ENCODE assay signal across 8 cellular contexts in the genomic region with DNA sequence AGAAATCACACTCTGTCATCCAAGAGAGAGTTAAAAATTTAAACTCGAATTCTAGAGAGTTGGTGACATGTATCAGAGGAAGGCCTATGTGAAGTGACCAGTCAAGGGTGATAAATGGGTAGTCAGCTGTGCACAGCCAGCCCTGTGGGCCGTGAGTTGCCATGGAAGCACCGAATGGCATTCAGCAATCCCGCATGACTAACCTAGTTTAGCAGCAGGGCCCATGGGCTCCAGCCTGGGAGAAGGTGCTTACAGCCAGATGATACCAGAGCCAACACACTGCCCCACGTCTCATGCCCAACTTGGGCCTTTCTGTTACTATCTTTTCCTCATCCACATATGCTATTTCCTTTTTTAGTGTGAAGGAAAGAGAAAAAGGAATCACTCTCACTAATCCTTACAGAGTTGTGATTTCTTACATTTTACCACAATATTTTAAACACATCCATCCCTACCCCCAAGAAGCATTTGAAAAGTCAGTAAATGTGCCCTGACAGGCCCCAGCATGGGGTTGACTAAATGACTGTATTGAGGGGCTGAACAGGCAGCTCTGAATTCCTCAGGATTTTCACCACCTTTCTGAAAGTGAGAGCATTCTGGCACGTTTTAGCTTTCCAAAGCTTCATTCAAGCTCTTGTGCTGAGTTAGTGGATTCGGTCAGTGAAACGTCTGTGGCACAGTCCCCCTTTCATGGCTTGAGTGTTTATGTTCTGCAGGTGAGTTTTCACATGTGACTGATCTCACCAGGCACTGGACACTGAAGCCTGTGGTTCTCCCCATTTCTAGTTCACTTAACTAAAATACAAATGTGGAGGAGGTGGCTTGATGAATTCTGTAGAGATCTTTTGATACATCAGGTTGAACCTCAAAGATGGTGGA.
A peak's percentile ranks its signal among the peaks of the same experiment; 100 is the strongest.
DNase-seq lines count a peak whose midpoint lies in the region; ATAC-seq, FAIRE-seq and TF ChIP-seq lines count a peak whose summit lies in the region.

No MANE protein-coding gene starts in this region.

- H3K27ac ChIP-seq in keratinocyte (ENCODE audit: control insufficient read depth, insufficient read depth, low read length) (peak overlapping the region; percentile 72), OCI-LY7 (ENCODE audit: low read depth, low read length, poor library complexity, severe bottlenecking) (no peak overlapping the region)

- H3K4me1 ChIP-seq in keratinocyte (ENCODE audit: control insufficient read depth, extremely low read depth, insufficient read depth, low read length) (peaks cover 28% of the 10 kb centered on the region), OCI-LY7 (ENCODE audit: insufficient read depth, low read length, poor library complexity, severe bottlenecking) (peaks cover 56% of the 10 kb centered on the region)

- peaks cover 20% of the 10 kb centered on the region for H3K4me1 Mint-ChIP-seq in MCF 10A (ENCODE audit: insufficient read depth, unreplicated experiment)
- peaks cover 43% of the 10 kb centered on the region for H3K4me1 Mint-ChIP-seq in stimulated activated effector memory CD8-positive, alpha-beta T cell treated with anti-CD3 and anti-CD28 coated beads, Interleukin-12 subunit alpha, Interleukin-12 subunit beta, amount 100 ng/mL, for 72 hours

- H3K9me3 ChIP-seq in keratinocyte (ENCODE audit: control insufficient read depth, low read depth, low read length) (no peaks in the 10 kb centered on the region), OCI-LY7 (ENCODE audit: low read length) (no peaks in the 10 kb centered on the region)

- no peaks in the 10 kb centered on the region for H3K36me3 Mint-ChIP-seq in MCF 10A (ENCODE audit: insufficient read depth, unreplicated experiment)
- H3K36me3 Mint-ChIP-seq in stimulated activated effector memory CD8-positive, alpha-beta T cell treated with anti-CD3 and anti-CD28 coated beads, Interleukin-12 subunit alpha, Interleukin-12 subunit beta, amount 100 ng/mL, for 72 hours, result no peaks in the 10 kb centered on the region

- no peak for TF ChIP-seq CTCF in MCF 10A (IDR thresholded peaks at IDR 0.05; ENCODE audit: unreplicated experiment)
- no peak for TF ChIP-seq CTCF in keratinocyte (optimal IDR thresholded peaks at IDR 0.05 in 1 of 3, IDR thresholded peaks at IDR 0.05 in 1 of 3, conservative IDR thresholded peaks at IDR 0.05 in 1 of 3; ENCODE audit: extremely low read depth in 1 of 3, insufficient read depth in 2 of 3, low read length in 3 of 3)
- no peak for TF ChIP-seq CTCF in OCI-LY7 (conservative IDR thresholded peaks at IDR 0.05; ENCODE audit: low read length)

- FAIRE-seq in keratinocyte (lab: Jason Lieb, UNC), result peak; percentile 90

- intact Hi-C loops in MCF 10A (cut with micrococcal nuclease), result no loop called here
- intact Hi-C loops in OCI-LY7 (cut with micrococcal nuclease; ENCODE audit: unreplicated experiment), result no loop called here

- H3K4me2 ChIP-seq in keratinocyte (ENCODE audit: control insufficient read depth, extremely low read depth, insufficient read depth, low read depth, low read length) (peak overlapping the region; percentile 57), OCI-LY7 (ENCODE audit: low read length) (no peak overlapping the region)

- in situ Hi-C loops in ACHN (cut with HindIII; ENCODE audit: low pct_ligation_motif_present, low pct_unique_long_range_greater_than_20kb, low sequenced_read_pairs), result no loop called here

- peak; percentile 35 for ATAC-seq in GM19043 (IDR thresholded peaks at IDR 0.05; ENCODE audit: low read depth, unreplicated experiment)
- ATAC-seq in stimulated activated effector memory CD8-positive, alpha-beta T cell treated with anti-CD3 and anti-CD28 coated beads, Interleukin-12 subunit alpha, Interleukin-12 subunit beta, amount 100 ng/mL, for 72 hours, result peak; percentile 48

- H3K4me3 ChIP-seq in keratinocyte (ENCODE audit: control insufficient read depth in 2 of 3, extremely low read depth in 1 of 3, insufficient read depth in 2 of 3, low read depth in 1 of 3, low read length in 3 of 3) (peak overlapping the region in 1 of 3 experiments; percentile 17), OCI-LY7 (ENCODE audit: low read depth, low read length, poor library complexity, severe bottlenecking) (no peak overlapping the region)

- POLR2A ChIA-PET in MCF 10A (lab: Yijun Ruan, JAX) (interaction anchor here (0.6 to 1.8 kb wide), 5 partner anchors 12 to 100 kb away, joined by 3 to 5 read pairs (median 3); no protein-coding TSS in a partner anchor), OCI-LY7 (lab: Charles Lee) (no interaction called here)

- H3K36me3 ChIP-seq in keratinocyte (ENCODE audit: control insufficient read depth in 2 of 2, extremely low read depth in 1 of 2, insufficient read depth in 2 of 2, low read length in 2 of 2), result no peaks in the 10 kb centered on the region
- no peaks in the 10 kb centered on the region for H3K36me3 ChIP-seq in OCI-LY7 (ENCODE audit: insufficient read depth, low read length)

- no peaks in the 10 kb centered on the region for H3K27me3 Mint-ChIP-seq in MCF 10A (ENCODE audit: insufficient read depth, unreplicated experiment)

- H4K20me1 ChIP-seq in keratinocyte (ENCODE audit: control insufficient read depth, extremely low read depth, insufficient read depth, low read length) (no peaks in the 10 kb centered on the region), OCI-LY7 (ENCODE audit: insufficient read depth, low read length) (peaks cover 20% of the 10 kb centered on the region; the same call in 1 of the 2 replicates)

- no peaks in the 10 kb centered on the region for H3K9me3 Mint-ChIP-seq in MCF 10A (ENCODE audit: unreplicated experiment)
- H3K9me3 Mint-ChIP-seq in stimulated activated effector memory CD8-positive, alpha-beta T cell treated with anti-CD3 and anti-CD28 coated beads, Interleukin-12 subunit alpha, Interleukin-12 subunit beta, amount 100 ng/mL, for 72 hours, result no peaks in the 10 kb centered on the region

- peak overlapping the region; percentile 45 for H3K9ac ChIP-seq in keratinocyte (ENCODE audit: control insufficient read depth, extremely low read depth, insufficient read depth, low read length)

- H3K9me1 ChIP-seq in keratinocyte (ENCODE audit: control insufficient read depth, extremely low read depth, insufficient read depth, low read length), result peaks cover 1% of the 10 kb centered on the region

- no peak overlapping the region for H3K4me3 Mint-ChIP-seq in MCF 10A (ENCODE audit: unreplicated experiment)
- H3K4me3 Mint-ChIP-seq in stimulated activated effector memory CD8-positive, alpha-beta T cell treated with anti-CD3 and anti-CD28 coated beads, Interleukin-12 subunit alpha, Interleukin-12 subunit beta, amount 100 ng/mL, for 72 hours, result no peak overlapping the region

- H3K27me3 ChIP-seq in keratinocyte (ENCODE audit: control insufficient read depth, extremely low read depth, insufficient read depth, low read length), result no peaks in the 10 kb centered on the region

- BruUV-seq in MCF 10A (replicated peaks; lab: Mats Ljungman, UMichigan) (no TSS peak), OCI-LY7 (replicated peaks; lab: Mats Ljungman, UMichigan) (no TSS peak)

- peak overlapping the region; percentile 60 for H3K27ac Mint-ChIP-seq in MCF 10A (ENCODE audit: low read depth, unreplicated experiment)
- H3K27ac Mint-ChIP-seq in stimulated activated effector memory CD8-positive, alpha-beta T cell treated with anti-CD3 and anti-CD28 coated beads, Interleukin-12 subunit alpha, Interleukin-12 subunit beta, amount 100 ng/mL, for 72 hours, result no peak overlapping the region

- no peak overlapping the region for H2AFZ ChIP-seq in keratinocyte (ENCODE audit: control insufficient read depth, low read length)
- H2AFZ ChIP-seq in OCI-LY7 (ENCODE audit: low read length), result no peak overlapping the region

- dilution Hi-C loops in keratinocyte (cut with MboI; ENCODE audit: extremely low pct_ligation_motif_present, low sequenced_read_pairs), result no loop called here

- no peaks in the 10 kb centered on the region for H3K9me2 ChIP-seq in OCI-LY7 (ENCODE audit: insufficient read depth, low read length)

- H3K79me2 ChIP-seq in keratinocyte (ENCODE audit: control insufficient read depth, insufficient read depth, low read length) (peaks cover 53% of the 10 kb centered on the region), OCI-LY7 (ENCODE audit: insufficient read depth, low read depth, low read length) (peaks cover 64% of the 10 kb centered on the region; the same call in 1 of the 2 replicates)

- peak; percentile 96 for DNase-seq in ACHN
- peak; percentile 69 for DNase-seq in NCI-H1092 (lab: John Stamatoyannopoulos, UW)
- DNase-seq in MCF 10A (ENCODE audit: unreplicated experiment), result peak; percentile 83
- peak; percentile 28 for DNase-seq in keratinocyte (ENCODE audit: low read depth, low spot score)
- no peak for DNase-seq in stimulated activated effector memory CD8-positive, alpha-beta T cell treated with anti-CD3 and anti-CD28 coated beads, Interleukin-12 subunit alpha, Interleukin-12 subunit beta, amount 100 ng/mL, for 72 hours (ENCODE audit: low spot score in 2 of 2)
- DNase-seq in T-helper 2 cell, result no peak
- no peak for DNase-seq in OCI-LY7 (ENCODE audit: low spot score)

- CTCF ChIA-PET in MCF 10A (lab: Yijun Ruan, JAX), result interaction anchor here (0.7 to 1.8 kb wide), 2 partner anchors 84 to 117 kb away, joined by 5 to 6 read pairs; no protein-coding TSS in a partner anchor
- CTCF ChIA-PET in OCI-LY7 (lab: Charles Lee; ENCODE audit: unreplicated experiment), result no interaction called here

Comparison
In these comparisons a context has a peak if more than half of its experiments do, and no peak if none do; other contexts are left out.
1. DNase-seq: peak in ACHN (single experiment), NCI-H1092 (single experiment), MCF 10A (single experiment) and keratinocyte (single experiment); none in stimulated activated effector memory CD8-positive, alpha-beta T cell treated with anti-CD3 and anti-CD28 coated beads, Interleukin-12 subunit alpha, Interleukin-12 subunit beta, amount 100 ng/mL, for 72 hours (0 of 2), T-helper 2 cell (0 of 5) and OCI-LY7 (single experiment).